ENCODE assay signal across 19 cellular contexts in the genomic region with DNA sequence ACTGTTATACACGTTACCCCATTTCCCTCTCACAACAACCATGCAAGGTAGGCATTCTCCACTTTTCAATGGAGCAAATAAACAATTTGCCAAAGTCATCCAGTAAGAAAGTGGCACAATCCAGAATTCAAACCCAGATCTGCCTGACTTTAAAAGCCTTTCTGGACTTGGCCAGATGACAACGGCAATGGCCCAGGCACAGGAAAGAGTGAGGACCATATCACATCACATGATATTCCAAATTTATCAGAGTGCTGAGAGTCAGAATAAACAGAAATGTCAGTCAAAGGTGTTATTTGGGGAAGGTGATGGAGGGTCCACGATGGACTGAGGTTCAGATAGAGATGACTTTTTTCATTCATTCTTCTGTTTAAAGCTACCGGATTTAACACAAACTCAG. TPM values are rescaled to one million over a fixed set of nuclear protein-coding genes. Genes with fewer than 3 reads are reported as not detected.
A peak's percentile ranks its signal among the peaks of the same experiment; 100 is the strongest.
DNase-seq lines count a peak whose midpoint lies in the region; ATAC-seq and TF ChIP-seq lines count a peak whose summit lies in the region.
"Had no signal": no experiment of that assay in that cellular context is flagged by ENCODE, and none has a peak within 500 bp of the region (broad histone marks: within the 10 kb centered on the region; RNA-seq: fewer than 3 reads in every experiment).

No MANE protein-coding gene starts in this region.

- H3K18ac ChIP-seq in IMR-90 (ENCODE audit: low read depth, low read length), result peak overlapping the region; percentile 36; the same call in 1 of the 2 replicates

- H3K14ac ChIP-seq in IMR-90 (replicated peaks; ENCODE audit: low read depth, low read length), result peak overlapping the region; percentile 56; the same call in 1 of the 2 replicates

- no peak for ATAC-seq in IMR-90 (ENCODE audit: low read depth)
- no peak for ATAC-seq in thoracic aorta (ENCODE audit: insufficient number of reproducible peaks, low FRiP score, low read depth)
- no peak for ATAC-seq in GM19452 (IDR thresholded peaks at IDR 0.05; ENCODE audit: unreplicated experiment)
- ATAC-seq: stimulated activated memory B cell treated with anti-CD40 and anti-IgM and Interleukin-4, amounts not matched to agents 10 μg/mL and 1 μg/mL and 100 μg/mL, for 72 hours had no signal

- 0 out of 2 replicates have a peak, but pooled peaks have one; percentile 47 for TF ChIP-seq POLR2A in IMR-90 (IDR thresholded peaks at IDR 0.05; ENCODE audit: low read depth, low read length)
- TF ChIP-seq POLR2A in esophagus squamous epithelium (IDR thresholded peaks at IDR 0.05), result no peak

- H3K4me2 ChIP-seq in IMR-90 (ENCODE audit: low read depth, low read length) (peak overlapping the region; percentile 62; the same call in 1 of the 2 replicates), osteoblast (ENCODE audit: insufficient read depth, low read length) (peak overlapping the region; percentile 54)

- H3K4me1 ChIP-seq in IMR-90 (ENCODE audit: control insufficient read depth, insufficient read depth, low read length) (peaks cover 30% of the 10 kb centered on the region), esophagus squamous epithelium (peaks cover 0 to 33% (median 3%) of the 10 kb centered on the region in 3 donors), osteoblast (ENCODE audit: insufficient read depth, low read length) (peaks cover 86% of the 10 kb centered on the region), thoracic aorta (ENCODE audit: control insufficient read depth in 1 of 2, low read depth in 2 of 2) (peaks cover 67 to 96% of the 10 kb centered on the region in 2 donors)

- H2BK5ac ChIP-seq in IMR-90 (ENCODE audit: low read depth, low read length, poor library complexity, severe bottlenecking), result peak overlapping the region; percentile 69

- peaks cover 89% of the 10 kb centered on the region for H4K20me1 ChIP-seq in IMR-90 (ENCODE audit: insufficient read depth, low read length)
- peaks cover 38% of the 10 kb centered on the region for H4K20me1 ChIP-seq in osteoblast (ENCODE audit: insufficient read depth, low read length)

- peak overlapping the region; percentile 27; the same call in 1 of the 2 replicates for H3K56ac ChIP-seq in IMR-90 (ENCODE audit: extremely low read depth, insufficient read depth, low read length)

- H4K8ac ChIP-seq in IMR-90 (ENCODE audit: low read depth in 2 of 2, low read length in 2 of 2), result 0 out of 4 replicates have a peak overlapping the region, but pooled peaks of 1 of the 2 experiments have one; percentile 49

- no peak overlapping the region for H3K27ac ChIP-seq in IMR-90 (ENCODE audit: insufficient read depth, low read length)
- peak overlapping the region; percentile 2 to 78 (median 70) for H3K27ac ChIP-seq in esophagus squamous epithelium
- peak overlapping the region; percentile 95 for H3K27ac ChIP-seq in osteoblast (ENCODE audit: low read depth, low read length)
- peak overlapping the region; percentile 92 to 93 for H3K27ac ChIP-seq in thoracic aorta

- peak overlapping the region; percentile 8; the same call in 1 of the 2 replicates for H3K4ac ChIP-seq in IMR-90 (ENCODE audit: low read depth, low read length)

- DNase-seq in IMR-90, result no peak
- no peak for DNase-seq in esophagus squamous epithelium (lab: John Stamatoyannopoulos, UW)
- no peak for DNase-seq in osteoblast (ENCODE audit: insufficient read length, low spot score, missing footprints)
- DNase-seq in thoracic aorta (ENCODE audit: low spot score), result no peak
- DNase-seq in foreskin melanocyte, result no peak
- no peak for DNase-seq in HUDEP-2 (lab: John Stamatoyannopoulos, UW; ENCODE audit: unreplicated experiment in 76 of 76)
- no peak for DNase-seq in medulla oblongata (ENCODE audit: extremely low spot score)
- DNase-seq: activated naive CD8-positive, alpha-beta T cell treated with anti-CD3 and anti-CD28 coated beads for 36 hours; CD4-positive, alpha-beta T cell; DMS153; GDM1; hypothalamus; islet precursor cell; mesendoderm; NCI-H1417; NCI-H524; SW 1271 had no signal

- H4K91ac ChIP-seq in IMR-90 (ENCODE audit: insufficient read depth, low read depth, low read length), result peak overlapping the region; percentile 5; the same call in 1 of the 2 replicates

- H3K9me3 ChIP-seq in IMR-90 (ENCODE audit: control insufficient read depth, insufficient read depth, low read length) (no peaks in the 10 kb centered on the region), esophagus squamous epithelium (no peaks in the 10 kb centered on the region), osteoblast (ENCODE audit: low read depth, low read length) (no peaks in the 10 kb centered on the region), thoracic aorta (no peaks in the 10 kb centered on the region)

- H4K5ac ChIP-seq in IMR-90 (ENCODE audit: low read depth, low read length), result peak overlapping the region; percentile 12

- H2BK20ac ChIP-seq in IMR-90 (ENCODE audit: low read depth, low read length), result peak overlapping the region; percentile 18; the same call in 1 of the 2 replicates

- 86% methylated on average over 1 of the region's 4 CpGs; no CpG with 5 or more reads in 1 of the 2 experiments for WGBS in IMR-90 (ENCODE audit: extremely low coverage in 2 of 2, insufficient read length in 1 of 2), 2 experiments
- WGBS in esophagus squamous epithelium, 2 donors, result 64 to 79% methylated on average over 4 of the region's 4 CpGs

- no peak overlapping the region for H2AFZ ChIP-seq in IMR-90 (replicated peaks; ENCODE audit: low read length, poor library complexity)
- no peak overlapping the region for H2AFZ ChIP-seq in osteoblast (ENCODE audit: low read length)

- H3K79me2 ChIP-seq in osteoblast (ENCODE audit: insufficient read depth, low read length), result peaks cover 98% of the 10 kb centered on the region

- H3K27me3 ChIP-seq in IMR-90 (ENCODE audit: control insufficient read depth, insufficient read depth, low read length) (no peaks in the 10 kb centered on the region), esophagus squamous epithelium (no peaks in the 10 kb centered on the region), osteoblast (ENCODE audit: insufficient read depth, low read length) (no peaks in the 10 kb centered on the region), thoracic aorta (replicated peaks; ENCODE audit: insufficient read depth) (no peaks in the 10 kb centered on the region)

- no TSS peak for BruUV-seq in IMR-90 (replicated peaks; lab: Mats Ljungman, UMichigan)

- TF ChIP-seq RAD21 in IMR-90 (IDR thresholded peaks at IDR 0.05; ENCODE audit: low read length), result no peak

- peaks cover 22% of the 10 kb centered on the region for H3K9me1 ChIP-seq in IMR-90 (ENCODE audit: insufficient read depth, low read length)

- H3K23ac ChIP-seq in IMR-90 (ENCODE audit: low read depth, low read length), result peak overlapping the region; percentile 28; the same call in 1 of the 2 replicates

- dilution Hi-C loops in IMR-90 (cut with HindIII; ENCODE audit: low sequenced_read_pairs, unreplicated experiment), result no loop called here

- no peak overlapping the region for H2AK9ac ChIP-seq in IMR-90 (replicated peaks; ENCODE audit: low read depth, low read length, poor library complexity)

- in situ Hi-C loops in IMR-90 (cut with MboI; ENCODE audit: low sequenced_read_pairs), result no loop called here

- H2AK5ac ChIP-seq in IMR-90 (ENCODE audit: low read depth, low read length), result peak overlapping the region; percentile 29; the same call in 1 of the 2 replicates

- TF ChIP-seq CTCF in IMR-90 (conservative IDR thresholded peaks at IDR 0.05; ENCODE audit: low read depth, low read length) (no peak), esophagus squamous epithelium (IDR thresholded peaks at IDR 0.05) (no peak), osteoblast (IDR thresholded peaks at IDR 0.05; ENCODE audit: extremely low read depth, low read depth, low read length) (no peak), thoracic aorta (IDR thresholded peaks at IDR 0.05) (no peak)

- H3K36me3 ChIP-seq in IMR-90 (ENCODE audit: control insufficient read depth, insufficient read depth, low read length) (peaks cover 1% of the 10 kb centered on the region; the same call in 1 of the 2 replicates), esophagus squamous epithelium (no peaks in the 10 kb centered on the region), osteoblast (ENCODE audit: insufficient read depth, low read length) (peaks cover 50% of the 10 kb centered on the region), thoracic aorta (no peaks in the 10 kb centered on the region)

- peaks cover 14 to 72% of the 10 kb centered on the region in 2 experiments for H3K79me1 ChIP-seq in IMR-90 (ENCODE audit: low read depth in 1 of 2, low read length in 2 of 2)

- intact Hi-C loops in IMR-90 (cut with micrococcal nuclease) (loop anchor here (2.0 to 5.0 kb wide), 3 partner anchors 41 to 135 kb away; no protein-coding TSS in a partner anchor), esophagus squamous epithelium (cut with DNase I) (no loop called here)

- 0 out of 3 replicates have a peak overlapping the region, but pooled peaks have one; percentile 15 for H2BK15ac ChIP-seq in IMR-90 (ENCODE audit: low read depth, low read length)

- peak overlapping the region; percentile 17; the same call in 1 of the 2 replicates for H2BK120ac ChIP-seq in IMR-90 (ENCODE audit: low read depth, low read length)

- H3K9ac ChIP-seq in IMR-90 (ENCODE audit: low read depth, low read length), result no peak overlapping the region

- H3K4me3 ChIP-seq in IMR-90 (ENCODE audit: insufficient read depth, low read depth, low read length), result no peak overlapping the region
- H3K4me3 ChIP-seq in esophagus squamous epithelium, result no peak overlapping the region
- no peak overlapping the region for H3K4me3 ChIP-seq in osteoblast (ENCODE audit: insufficient read depth, low read length)
- H3K4me3 ChIP-seq in thoracic aorta, result peak overlapping the region; percentile 44

- POLR2A ChIA-PET in IMR-90 (lab: Charles Lee; ENCODE audit: unreplicated experiment), result no interaction called here

- CTCF ChIA-PET in IMR-90 (lab: Yijun Ruan, JAX), result no interaction called here

TF ChIP-seq in IMR-90, 13 proteins besides CTCF, POLR2A, EP300 and RAD21:
- TF ChIP-seq, protein P1, sequence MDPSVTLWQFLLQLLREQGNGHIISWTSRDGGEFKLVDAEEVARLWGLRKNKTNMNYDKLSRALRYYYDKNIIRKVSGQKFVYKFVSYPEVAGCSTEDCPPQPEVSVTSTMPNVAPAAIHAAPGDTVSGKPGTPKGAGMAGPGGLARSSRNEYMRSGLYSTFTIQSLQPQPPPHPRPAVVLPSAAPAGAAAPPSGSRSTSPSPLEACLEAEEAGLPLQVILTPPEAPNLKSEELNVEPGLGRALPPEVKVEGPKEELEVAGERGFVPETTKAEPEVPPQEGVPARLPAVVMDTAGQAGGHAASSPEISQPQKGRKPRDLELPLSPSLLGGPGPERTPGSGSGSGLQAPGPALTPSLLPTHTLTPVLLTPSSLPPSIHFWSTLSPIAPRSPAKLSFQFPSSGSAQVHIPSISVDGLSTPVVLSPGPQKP (IDR thresholded peaks at IDR 0.05; ENCODE audit: borderline replicate concordance, low read depth, low read length), result no peak
- no peak for TF ChIP-seq CEBPB (IDR thresholded peaks at IDR 0.05; ENCODE audit: low read depth, low read length)

RNA-seq across cellular contexts. Expression of gene CALD1, which starts 48.0 kb away (rescaled TPM):
- total RNA-seq in IMR-90 (2012; rRNA removed) (487 and 532 TPM in 2 replicates), esophagus squamous epithelium (100 to 1,000 TPM in 2 of 4 donors, 10 to 100 TPM in 2; 32.3 to 462 (median 98.4) TPM), osteoblast (1,075 and 1,123 TPM in 2 replicates), thoracic aorta (1,000 to 10,000 TPM in 1 of 2 donors, 100 to 1,000 TPM in 1; 912 to 1,038 TPM)
- polyA plus RNA-seq in IMR-90 (2012; rRNA removed), result 375 and 382 TPM in 2 replicates
- 140 and 308 TPM in 2 replicates for polyA plus RNA-seq in IMR-90 (2012; cell fraction: cytosol; rRNA removed)
- 114 and 384 TPM in 2 replicates for polyA plus RNA-seq in IMR-90 (2012; cell fraction: nucleus; rRNA removed; ENCODE audit: low replicate concordance)
